ENCODE assay signal across 19 cellular contexts in genomic region chr14:86662334-86662733, GRCh38.
A peak's percentile ranks its signal among the peaks of the same experiment; 100 is the strongest.
DNase-seq lines count a peak whose midpoint lies in the region; ATAC-seq, FAIRE-seq and TF ChIP-seq lines count a peak whose summit lies in the region.
"Had no signal": no experiment of that assay in that cellular context is flagged by ENCODE, and none has a peak within 500 bp of the region (broad histone marks: within the 10 kb centered on the region; RNA-seq: fewer than 3 reads in every experiment).

No MANE protein-coding gene starts in this region.

- DNase-seq in HepG2 (ENCODE audit: low spot score) (no peak), right lobe of liver (no peak), H1 (ENCODE audit: low read depth in 1 of 2, low spot score in 2 of 2) (no peak), NCI-H1694 treated with DMSO at 0.1 percent for 48 hours (lab: John Stamatoyannopoulos, UW) (no peak), SKM-1 (lab: John Stamatoyannopoulos, UW; ENCODE audit: unreplicated experiment) (no peak)
- DNase-seq: AML-193; Caco-2; Calu3; CD4-positive, alpha-beta T cell; CD8-positive, alpha-beta T cell; DMS79 treated with DMSO at 0.1 percent for 48 hours; GF-D8 had no signal

- POLR2A ChIA-PET in HepG2 (lab: Yijun Ruan, JAX) (no interaction called here), H1 (lab: Charles Lee; ENCODE audit: partially characterized antibody) (no interaction called here)

- H3K27ac ChIP-seq in HepG2 (ENCODE audit: extremely low read length, insufficient read depth, low read length) (no peak overlapping the region), right lobe of liver (no peak overlapping the region), H1 (ENCODE audit: low read depth, low read length) (no peak overlapping the region)
- H3K27ac ChIP-seq: 22Rv1; A549; BLaER1 treated with 17β-estradiol and CSF1 and Interleukin-3, amounts not matched to agents 10 nM and 100 nM; C4-2B had no signal

- ATAC-seq in HepG2, result no peak
- ATAC-seq in right lobe of liver, result no peak
- ATAC-seq: A549; CD8-positive, alpha-beta T cell had no signal

- H3K4me1 ChIP-seq in HepG2 (ENCODE audit: insufficient read depth, low read length), result no peaks in the 10 kb centered on the region
- H3K4me1 ChIP-seq in right lobe of liver, result no peaks in the 10 kb centered on the region
- no peaks in the 10 kb centered on the region for H3K4me1 ChIP-seq in H1 (replicated peaks in 1 of 4; ENCODE audit: control insufficient read depth in 3 of 4, insufficient read depth in 4 of 4, low read length in 3 of 4)
- H3K4me1 ChIP-seq: A549, Caco-2 had no signal

- no peak overlapping the region for H3K4ac ChIP-seq in H1 (replicated peaks; ENCODE audit: insufficient read length, low read depth, low read length)

- TF ChIP-seq CTCF in HepG2 (CRISPR knock-in tag; IDR thresholded peaks at IDR 0.05), result no peak
- no peak for TF ChIP-seq CTCF in right lobe of liver (IDR thresholded peaks at IDR 0.05)
- no peak for TF ChIP-seq CTCF in H1 (IDR thresholded peaks at IDR 0.05; ENCODE audit: control extremely low read depth in 1 of 3, insufficient read depth in 1 of 3, low read depth in 1 of 3, low read length in 3 of 3)

- no peak overlapping the region for H2BK15ac ChIP-seq in H1 (ENCODE audit: low read length)

- no peak overlapping the region for H3K18ac ChIP-seq in H1 (ENCODE audit: extremely low read depth, low read length)

- no peak overlapping the region for H3K56ac ChIP-seq in H1 (replicated peaks; ENCODE audit: insufficient read length, low read depth, low read length)

- CTCF ChIA-PET in HepG2 (lab: Yijun Ruan, JAX; ENCODE audit: low intra/inter-chr PET ratio, low total read pairs) (no interaction called here), H1 (lab: Charles Lee; ENCODE audit: partially characterized antibody) (interaction anchor here (0.7 kb wide), 1 partner anchor 15 kb away, joined by 3 read pairs; no protein-coding TSS in a partner anchor)

- FAIRE-seq in HepG2 (lab: Jason Lieb, UNC), result no peak
- no peak for FAIRE-seq in H1 (lab: Jason Lieb, UNC)
- FAIRE-seq: A549, D721Med, G401.6, GM12891 had no signal

- H3K27me3 ChIP-seq in HepG2 (ENCODE audit: control insufficient read depth in 1 of 2, insufficient read depth in 2 of 2, low read length in 2 of 2) (no peaks in the 10 kb centered on the region), right lobe of liver (no peaks in the 10 kb centered on the region), H1 (replicated peaks in 1 of 4; ENCODE audit: control insufficient read depth in 3 of 4, extremely low read depth in 1 of 4, insufficient read depth in 3 of 4, low read length in 3 of 4) (no peaks in the 10 kb centered on the region)
- H3K27me3 ChIP-seq: BLaER1 treated with 17β-estradiol and CSF1 and Interleukin-3, amounts not matched to agents 10 nM and 100 nM had no signal

- no peak overlapping the region for H2AK5ac ChIP-seq in H1 (ENCODE audit: low read depth, low read length)

- H2AFZ ChIP-seq in HepG2 (ENCODE audit: low read length) (no peak overlapping the region), H1 (ENCODE audit: low read length) (no peak overlapping the region)

- no peaks in the 10 kb centered on the region; the same call in 1 of the 2 replicates for H3K23me2 ChIP-seq in H1 (ENCODE audit: low read depth, low read length)

- TF ChIP-seq EP300 in HepG2 (IDR thresholded peaks at IDR 0.05; ENCODE audit: low read depth in 2 of 2, low read length in 2 of 2) (no peak), HepG2 (CRISPR knock-in tag; IDR thresholded peaks at IDR 0.05; ENCODE audit: borderline replicate concordance) (no peak), H1 (IDR thresholded peaks at IDR 0.05; ENCODE audit: borderline replicate concordance in 1 of 2, low read depth in 2 of 2, low read length in 2 of 2) (no peak)

- H4K20me1 ChIP-seq in HepG2 (ENCODE audit: insufficient read depth, low read length), result no peaks in the 10 kb centered on the region
- no peaks in the 10 kb centered on the region for H4K20me1 ChIP-seq in H1 (replicated peaks in 1 of 2; ENCODE audit: control insufficient read depth in 1 of 2, insufficient read depth in 2 of 2, low read length in 2 of 2)
- H4K20me1 ChIP-seq: BLaER1 treated with 17β-estradiol and CSF1 and Interleukin-3, amounts not matched to agents 10 nM and 100 nM had no signal

- TF ChIP-seq RAD21 in HepG2 (CRISPR knock-in tag; IDR thresholded peaks at IDR 0.05), result no peak
- no peak for TF ChIP-seq RAD21 in H1 (IDR thresholded peaks at IDR 0.05 in 1 of 2, conservative IDR thresholded peaks at IDR 0.05 in 1 of 2; ENCODE audit: low read depth in 2 of 2, low read length in 2 of 2)

- H3K36me3 ChIP-seq in HepG2 (replicated peaks in 1 of 2; ENCODE audit: control insufficient read depth in 1 of 2, insufficient read depth in 2 of 2, low read length in 2 of 2) (no peaks in the 10 kb centered on the region), right lobe of liver (no peaks in the 10 kb centered on the region), H1 (ENCODE audit: control insufficient read depth in 2 of 4, insufficient read depth in 4 of 4, low read length in 3 of 4) (no peaks in the 10 kb centered on the region)
- H3K36me3 ChIP-seq: BLaER1 treated with 17β-estradiol and CSF1 and Interleukin-3, amounts not matched to agents 10 nM and 100 nM had no signal

- no peak overlapping the region for H2BK5ac ChIP-seq in H1 (ENCODE audit: low read depth, low read length)

- in situ Hi-C loops in HepG2 (cut with HindIII; ENCODE audit: extremely low pct_ligation_motif_present, low pct_unique_long_range_greater_than_20kb), result no loop called here

- TF ChIP-seq POLR2A in HepG2 (IDR thresholded peaks at IDR 0.05; ENCODE audit: insufficient read depth in 1 of 2, low read depth in 2 of 2, low read length in 2 of 2) (no peak), right lobe of liver (IDR thresholded peaks at IDR 0.05) (no peak), H1 (IDR thresholded peaks at IDR 0.05; ENCODE audit: control extremely low read depth in 1 of 2, low read depth in 2 of 2, low read length in 2 of 2) (no peak)

- H3K79me2 ChIP-seq in HepG2 (ENCODE audit: insufficient read depth, low read length), result no peaks in the 10 kb centered on the region
- H3K79me2 ChIP-seq in H1 (ENCODE audit: control insufficient read depth in 1 of 2, insufficient read depth in 2 of 2, low read length in 2 of 2), result no peaks in the 10 kb centered on the region

- H4K8ac ChIP-seq in H1 (ENCODE audit: extremely low read depth, insufficient read depth, low read length), result no peak overlapping the region

- H4K5ac ChIP-seq in H1 (ENCODE audit: insufficient read length, low read depth, low read length), result no peak overlapping the region

- H3K79me1 ChIP-seq in H1 (ENCODE audit: low read depth, low read length), result no peaks in the 10 kb centered on the region

- H3K23ac ChIP-seq in H1 (ENCODE audit: insufficient read length), result no peak overlapping the region

- H3K4me2 ChIP-seq in HepG2 (ENCODE audit: low read depth, low read length), result no peak overlapping the region
- no peak overlapping the region for H3K4me2 ChIP-seq in H1 (ENCODE audit: insufficient read depth in 1 of 2, low read depth in 2 of 2, low read length in 2 of 2)
- H3K4me2 ChIP-seq: A549; BLaER1 treated with 17β-estradiol and CSF1 and Interleukin-3, amounts not matched to agents 10 nM and 100 nM had no signal

- WGBS in HepG2 (ENCODE audit: low lambda C conversion rate), result 49% methylated on average over 3 of the region's 3 CpGs
- 54% methylated on average over 3 of the region's 3 CpGs for WGBS in right lobe of liver (ENCODE audit: insufficient coverage, low coverage, low lambda C conversion rate, missing lambda C conversion rate)
- WGBS in H1 (ENCODE audit: extremely low coverage in 1 of 2, insufficient coverage in 1 of 2, insufficient read length in 1 of 2, insufficient replicate concordance in 2 of 2, low coverage in 1 of 2, low lambda C conversion rate in 2 of 2, missing lambda C conversion rate in 1 of 2), 2 experiments, result 96% methylated on average over 3 of the region's 3 CpGs; no CpG with 5 or more reads in 1 of the 2 experiments

- no peak overlapping the region for H2BK120ac ChIP-seq in H1 (replicated peaks; ENCODE audit: low read depth, low read length)

- H3K4me3 ChIP-seq in HepG2 (replicated peaks in 1 of 3; ENCODE audit: insufficient read depth in 1 of 3, low read depth in 2 of 3, low read length in 3 of 3) (no peak overlapping the region), right lobe of liver (no peak overlapping the region), H1 (ENCODE audit: extremely low read depth in 1 of 4, insufficient read depth in 2 of 4, low read depth in 3 of 4, low read length in 4 of 4) (no peak overlapping the region)
- H3K4me3 ChIP-seq: A549; BLaER1 treated with 17β-estradiol and CSF1 and Interleukin-3, amounts not matched to agents 10 nM and 100 nM had no signal

- no TSS peak for BruUV-seq in HepG2 (replicated peaks; lab: Mats Ljungman, UMichigan)

- H2BK12ac ChIP-seq in H1 (ENCODE audit: low read depth, low read length), result no peak overlapping the region

- no peaks in the 10 kb centered on the region for H3K9me3 ChIP-seq in HepG2 (ENCODE audit: low read length)
- H3K9me3 ChIP-seq in right lobe of liver, result no peaks in the 10 kb centered on the region
- no peaks in the 10 kb centered on the region for H3K9me3 ChIP-seq in H1 (ENCODE audit: insufficient read depth in 2 of 2, low read depth in 1 of 2, low read length in 1 of 2)
- H3K9me3 ChIP-seq: A549; BLaER1 treated with 17β-estradiol and CSF1 and Interleukin-3, amounts not matched to agents 10 nM and 100 nM; Caco-2 had no signal

- H2BK20ac ChIP-seq in H1 (ENCODE audit: low read length), result no peak overlapping the region

- H4K91ac ChIP-seq in H1 (replicated peaks; ENCODE audit: insufficient read length, low read length), result no peak overlapping the region

- H3K14ac ChIP-seq in H1 (ENCODE audit: insufficient read length), result no peak overlapping the region

- no peak overlapping the region for H3K9ac ChIP-seq in HepG2 (ENCODE audit: insufficient read depth, low read depth, low read length)
- H3K9ac ChIP-seq in H1 (replicated peaks in 1 of 4; ENCODE audit: extremely low read depth in 1 of 4, low read depth in 3 of 4, low read length in 3 of 4), result no peak overlapping the region
- H3K9ac ChIP-seq: BLaER1 treated with 17β-estradiol and CSF1 and Interleukin-3, amounts not matched to agents 10 nM and 100 nM had no signal

- intact Hi-C loops in HepG2 (cut with micrococcal nuclease; ENCODE audit: unreplicated experiment), result no loop called here
- intact Hi-C loops in right lobe of liver (cut with DNase I), result no loop called here

TF ChIP-seq in HepG2, 621 proteins besides CTCF, POLR2A, EP300 and RAD21:
- TF ChIP-seq CEBPB (IDR thresholded peaks at IDR 0.05; ENCODE audit: borderline replicate concordance, low read depth, low read length) (peak; percentile 56; the same call in 1 of the 2 replicates), ERF (CRISPR knock-in tag; IDR thresholded peaks at IDR 0.05) (no peak)

TF ChIP-seq in H1, 55 proteins besides CTCF, POLR2A, EP300 and RAD21:
- TF ChIP-seq CEBPB (IDR thresholded peaks at IDR 0.05; ENCODE audit: low read depth, low read length), result peak; percentile 83; the same call in 1 of the 2 replicates
- TF ChIP-seq CTBP2 (IDR thresholded peaks at IDR 0.05; ENCODE audit: borderline replicate concordance, insufficient read depth, insufficient read length, low read length), result no peak
- TF ChIP-seq KDM5A (IDR thresholded peaks at IDR 0.05; ENCODE audit: low read length), result no peak

Comparison
In these comparisons a context has a peak if more than half of its experiments do, and no peak if none do; other contexts are left out.
1. Of the 41 proteins assayed by ChIP-seq in both HepG2 and H1: peak only in HepG2: none; only in H1: none; in both: CEBPB; in neither: 40.